Comparison of ENCODE assay signal across 17 cellular contexts in genomic region chr4:76694056-76694455, GRCh38.
DNase-seq lines count a peak whose midpoint lies in the region; FAIRE-seq and TF ChIP-seq lines count a peak whose summit lies in the region.
"Had no signal": no experiment of that assay in that cellular context is flagged by ENCODE, and none has a peak within 500 bp of the region (broad histone marks: within the 10 kb centered on the region; RNA-seq: fewer than 3 reads in every experiment).

No MANE protein-coding gene starts in this region.

- peaks cover 87% of the 10 kb centered on the region for H3K79me2 ChIP-seq in MM.1S (ENCODE audit: low read length)

- H3K27ac ChIP-seq in MM.1S (ENCODE audit: low read length) (peak overlapping the region; percentile 98), colonic mucosa (no peak overlapping the region)
- H3K27ac ChIP-seq: SK-N-MC had no signal

- 0 out of 2 replicates have a peak overlapping the region, but pooled peaks have one; percentile 9 for H3K4me3 ChIP-seq in MM.1S (ENCODE audit: low read length)
- no peak overlapping the region for H3K4me3 ChIP-seq in mucosa of stomach (ENCODE audit: low read length)
- no peak overlapping the region for H3K4me3 ChIP-seq in colonic mucosa
- H3K4me3 ChIP-seq: SK-N-MC had no signal

- H3K36me3 ChIP-seq in MM.1S (replicated peaks; ENCODE audit: insufficient read depth, low read length): no peaks in the 10 kb centered on the region
- H3K36me3 ChIP-seq in mucosa of stomach (ENCODE audit: control insufficient read depth, insufficient read depth, low read length): no peaks in the 10 kb centered on the region
- H3K36me3 ChIP-seq in colonic mucosa: no peaks in the 10 kb centered on the region
- H3K36me3 ChIP-seq: BE2C had no signal

- H3K9me2 ChIP-seq in MM.1S (replicated peaks; ENCODE audit: insufficient read depth, low read length): no peaks in the 10 kb centered on the region

- peak overlapping the region; percentile 49 for H3K9ac ChIP-seq in MM.1S (ENCODE audit: low read length)
- H3K9ac ChIP-seq in mucosa of stomach (ENCODE audit: low read length): peak overlapping the region; percentile 46
- no peak overlapping the region for H3K9ac ChIP-seq in colonic mucosa (ENCODE audit: low read depth in 2 of 2, low read length in 2 of 2)

- TF ChIP-seq CTCF in MM.1S (IDR thresholded peaks at IDR 0.05; ENCODE audit: low read length): no peak
- TF ChIP-seq CTCF in colonic mucosa (IDR thresholded peaks at IDR 0.05): no peak

- in situ Hi-C loops in Caki2 (cut with HindIII; ENCODE audit: low pct_unique_long_range_greater_than_20kb, low sequenced_read_pairs): no loop called here

- peak overlapping the region; percentile 82 for H3K4me2 ChIP-seq in MM.1S (ENCODE audit: low read depth, low read length)

- no peaks in the 10 kb centered on the region for H3K27me3 ChIP-seq in MM.1S (replicated peaks; ENCODE audit: insufficient read depth, low read length)
- no peaks in the 10 kb centered on the region for H3K27me3 ChIP-seq in mucosa of stomach (ENCODE audit: control insufficient read depth, insufficient read depth, low read length)
- no peaks in the 10 kb centered on the region for H3K27me3 ChIP-seq in colonic mucosa
- H3K27me3 ChIP-seq: BE2C had no signal

- H3K4me1 ChIP-seq in MM.1S (ENCODE audit: low read length) (peaks cover 61% of the 10 kb centered on the region), mucosa of stomach (ENCODE audit: control insufficient read depth, insufficient read depth, low read length) (peaks cover 70% of the 10 kb centered on the region), colonic mucosa (no peaks in the 10 kb centered on the region)

- DNase-seq in Caki2 (ENCODE audit: low read depth) (peak; percentile 20), MM.1S (no peak), colonic mucosa (no peak), NCI-H1436 treated with DMSO at 0.1 percent for 48 hours (lab: John Stamatoyannopoulos, UW) (no peak), posterior cingulate gyrus (no peak)
- no peak for DNase-seq in activated effector memory CD4-positive, alpha-beta T cell treated with anti-CD3 and anti-CD28 coated beads, Interleukin-2, amount 50 U/mL, for 16 hours
- DNase-seq: BE2C; CD4-positive, alpha-beta memory T cell; HCEC 1CT; MV-4-11; NCI-H1417 treated with DMSO at 0.1 percent for 48 hours; NCI-H2081; NCI-H226; NCI-H526 treated with DMSO at 0.1 percent for 48 hours had no signal

- intact Hi-C loops in colonic mucosa (cut with DNase I) (no loop called here), posterior cingulate gyrus (cut with DNase I) (no loop called here)

- peaks cover 82% of the 10 kb centered on the region for H3F3A ChIP-seq in MM.1S (ENCODE audit: insufficient read depth, low read length)

- no peak overlapping the region for H2AFZ ChIP-seq in MM.1S (ENCODE audit: low read length)

- H3K9me3 ChIP-seq in MM.1S (replicated peaks; ENCODE audit: insufficient read depth, low read length): no peaks in the 10 kb centered on the region
- no peaks in the 10 kb centered on the region for H3K9me3 ChIP-seq in mucosa of stomach (ENCODE audit: control insufficient read depth, low read length)
- no peaks in the 10 kb centered on the region for H3K9me3 ChIP-seq in colonic mucosa
- H3K9me3 ChIP-seq: BE2C had no signal

- H4K20me1 ChIP-seq in MM.1S (ENCODE audit: insufficient read depth, low read length): no peaks in the 10 kb centered on the region

- peak; percentile 58 for FAIRE-seq in endometrium (lab: Jason Lieb, UNC)

Comparison
In these comparisons a context has a peak if more than half of its experiments do, and no peak if none do; other contexts are left out.
1. H3K9ac ChIP-seq: peak in MM.1S (single experiment) and mucosa of stomach (single experiment); none in colonic mucosa (0 of 2).